In the genomic region with DNA sequence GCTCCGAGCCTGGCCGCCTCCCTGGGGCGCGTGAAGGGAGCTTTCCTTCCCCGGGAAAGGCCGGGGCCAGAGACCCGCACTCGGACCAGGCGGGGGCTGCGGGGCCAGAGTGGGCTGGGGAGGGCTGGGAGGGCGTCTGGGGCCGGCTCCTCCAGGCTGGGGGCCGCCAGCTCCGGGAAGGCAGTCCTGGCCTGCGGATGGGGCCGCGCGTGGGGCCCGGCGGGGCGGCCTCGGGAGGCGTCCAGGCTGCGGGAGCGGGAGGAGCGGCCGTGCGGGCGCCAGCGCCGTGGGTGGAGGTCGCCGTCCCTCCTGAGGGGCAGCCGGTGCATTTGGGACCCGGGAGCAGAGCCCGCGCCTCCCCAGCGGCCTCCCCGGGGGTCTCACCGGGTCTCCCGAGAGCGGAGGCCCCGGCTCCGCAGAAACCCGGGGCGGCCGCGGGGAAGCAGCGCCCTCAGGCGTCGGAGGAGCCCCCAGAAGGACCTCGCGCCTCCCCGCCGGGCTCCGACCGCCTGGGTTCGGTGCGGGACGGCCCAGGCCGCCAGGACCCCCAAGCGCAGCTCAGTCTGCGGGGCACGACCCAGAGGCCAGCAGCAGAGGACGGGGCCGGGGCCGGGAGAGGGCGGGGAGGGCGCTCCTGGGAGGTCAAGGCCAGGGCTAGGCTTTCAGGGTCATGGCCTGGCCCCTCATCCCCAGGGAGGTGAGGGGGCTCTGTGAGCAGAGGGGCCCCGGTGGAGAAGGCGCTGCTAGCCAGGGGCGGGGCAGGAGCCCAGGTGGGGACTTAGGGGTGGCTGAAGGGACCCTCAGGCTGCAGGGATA, we compare ENCODE assay signal across 8 cellular contexts. TPM values are rescaled to one million over a fixed set of nuclear protein-coding genes. Genes with fewer than 3 reads are reported as not detected.
DNase-seq lines count a peak whose midpoint lies in the region; ATAC-seq and TF ChIP-seq lines count a peak whose summit lies in the region.

No MANE protein-coding gene starts in this region.

- peak; percentile 80 for TF ChIP-seq CTCF in GM20000 (IDR thresholded peaks at IDR 0.05; ENCODE audit: extremely low read depth, missing control alignments)
- TF ChIP-seq CTCF in SU-DHL-6 (IDR thresholded peaks at IDR 0.05; ENCODE audit: insufficient read depth, low read length, poor library complexity, severe bottlenecking), result peak; percentile 11
- TF ChIP-seq CTCF in astrocyte of the cerebellum (IDR thresholded peaks at IDR 0.05; ENCODE audit: low read depth, low read length, missing control alignments), result peak; percentile 41
- TF ChIP-seq CTCF in kidney epithelial cell (IDR thresholded peaks at IDR 0.05; ENCODE audit: insufficient read depth, low read length, poor library complexity, severe bottlenecking), result peak; percentile 33

- no peaks in the 10 kb centered on the region for H3K9me2 ChIP-seq in SU-DHL-6 (replicated peaks; ENCODE audit: insufficient read depth, low read length)

- H3K36me3 ChIP-seq in SU-DHL-6 (ENCODE audit: low read length), result no peaks in the 10 kb centered on the region
- no peaks in the 10 kb centered on the region for H3K36me3 ChIP-seq in kidney epithelial cell (ENCODE audit: control insufficient read depth, insufficient read depth, low read length)

- no peak overlapping the region for H3K27ac ChIP-seq in SU-DHL-6 (ENCODE audit: low read depth, low read length)

- no peak overlapping the region for H3K4me3 ChIP-seq in SU-DHL-6 (ENCODE audit: insufficient read depth, low read length, poor library complexity, severe bottlenecking)
- H3K4me3 ChIP-seq in astrocyte of the cerebellum (ENCODE audit: low read depth, low read length), result peak overlapping the region; percentile 26
- peak overlapping the region; percentile 20 for H3K4me3 ChIP-seq in kidney epithelial cell (ENCODE audit: low read depth, low read length)

- ATAC-seq in HG03196 (IDR thresholded peaks at IDR 0.05; ENCODE audit: unreplicated experiment), result no peak

- H4K20me1 ChIP-seq in SU-DHL-6 (ENCODE audit: low read depth, low read length), result no peaks in the 10 kb centered on the region

- no peak overlapping the region for H3K9ac ChIP-seq in SU-DHL-6 (ENCODE audit: low read length)

- H3K27me3 ChIP-seq in SU-DHL-6 (ENCODE audit: low read length), result no peaks in the 10 kb centered on the region
- peaks cover 45% of the 10 kb centered on the region for H3K27me3 ChIP-seq in kidney epithelial cell (ENCODE audit: control insufficient read depth, insufficient read depth, low read length)

- no peaks in the 10 kb centered on the region for H3K79me2 ChIP-seq in SU-DHL-6 (ENCODE audit: insufficient read depth, low read length)

- peak; percentile 93 for DNase-seq in GM20000 (ENCODE audit: low spot score)
- DNase-seq in astrocyte of the cerebellum (ENCODE audit: low read depth), result no peak
- no peak for DNase-seq in kidney epithelial cell (ENCODE audit: low read depth)
- peak; percentile 46 to 59 for DNase-seq in stimulated activated CD8-positive, alpha-beta memory T cell treated with anti-CD3 and anti-CD28 coated beads, Interleukin-15, amount 100 ng/mL, for 4 hours (ENCODE audit: low read depth in 2 of 2)
- DNase-seq in NK-92 (lab: John Stamatoyannopoulos, UW; ENCODE audit: unreplicated experiment), result no peak
- DNase-seq in Ammon's horn (ENCODE audit: low spot score), result no peak

- in situ Hi-C loops in astrocyte of the cerebellum (cut with HindIII; ENCODE audit: low sequenced_read_pairs), result no loop called here

- H3K4me2 ChIP-seq in SU-DHL-6 (ENCODE audit: low read depth, low read length, poor library complexity, severe bottlenecking), result peak overlapping the region; percentile 25

- H3F3A ChIP-seq in SU-DHL-6 (ENCODE audit: insufficient read depth), result no peaks in the 10 kb centered on the region

- H3K9me3 ChIP-seq in SU-DHL-6 (ENCODE audit: insufficient read depth, low read length), result no peaks in the 10 kb centered on the region

- no peak overlapping the region for H2AFZ ChIP-seq in SU-DHL-6 (ENCODE audit: low read depth, low read length, severe bottlenecking)

RNA-seq across cellular contexts. Expression of a gene that starts 7.3 kb away (rescaled TPM):
- total RNA-seq in kidney epithelial cell, result 25.7 and 38.6 TPM in 2 replicates

RNA-seq across cellular contexts. Expression of a gene that starts 11.9 kb away (rescaled TPM):
- 6.9 and 9.1 TPM in 2 replicates for total RNA-seq in kidney epithelial cell

RNA-seq across cellular contexts. Expression of a gene that starts 59.1 kb away (rescaled TPM):
- total RNA-seq in kidney epithelial cell, result 538 and 561 TPM in 2 replicates

Comparison
In these comparisons a context has a peak if more than half of its experiments do, and no peak if none do; other contexts are left out.
1. DNase-seq: peak in GM20000 (single experiment) and stimulated activated CD8-positive, alpha-beta memory T cell treated with anti-CD3 and anti-CD28 coated beads, Interleukin-15, amount 100 ng/mL, for 4 hours (2 of 2); none in astrocyte of the cerebellum (single experiment), kidney epithelial cell (single experiment), NK-92 (single experiment) and Ammon's horn (single experiment).
2. CTCF ChIP-seq: peak in every context shown above with its lines; median percentile 80 in GM20000; 41 in astrocyte of the cerebellum; 33 in kidney epithelial cell; 11 in SU-DHL-6.